17 cellular contexts compared by ENCODE assay signal in genomic region chr4:102543529-102543928, GRCh38.
"Had no signal": no experiment of that assay in that cellular context is flagged by ENCODE, and none has a peak within 500 bp of the region (broad histone marks: within the 10 kb centered on the region; RNA-seq: fewer than 3 reads in every experiment).

No MANE protein-coding gene starts in this region.

- H3K27me3 ChIP-seq: esophagus muscularis mucosa, right atrium auricular region, transverse colon had no signal

- H3K27ac ChIP-seq: esophagus muscularis mucosa, right atrium auricular region, transverse colon had no signal

- H3K36me3 ChIP-seq: right atrium auricular region, transverse colon had no signal

- DNase-seq: activated CD4-positive, CD25-positive, alpha-beta regulatory T cell; activated CD8-positive, alpha-beta memory T cell treated with anti-CD3 and anti-CD28 coated beads, Interleukin-2, amount 50 U/mL, for 48 hours; activated CD8-positive, alpha-beta T cell treated with anti-CD3 and anti-CD28 coated beads, Interleukin-2, amount 10 ng/mL, durations not matched to agents 7 days and 5 days; activated naive CD8-positive, alpha-beta T cell treated with anti-CD3 and anti-CD28 coated beads, Interleukin-2, amount 10 ng/mL, durations not matched to agents 7 days and 5 days; aorta; hypothalamus; left ventricle myocardium superior; mesendoderm; nephron progenitor cell; occipital lobe; stimulated activated CD4-positive, alpha-beta T cell treated with anti-CD3 and anti-CD28 coated beads, Interleukin-15, amount 100 ng/mL, for 24 hours; stimulated activated CD4-positive, alpha-beta T cell treated with anti-CD3 and anti-CD28 coated beads, Interleukin-4, amount 100 ng/mL, for 1 hour; stimulated activated naive CD4-positive, alpha-beta T cell treated with Interleukin-2 at 50 U/mL for 16 hours; T-helper 2 cell; transverse colon had no signal

- H3K4me1 ChIP-seq: esophagus muscularis mucosa, right atrium auricular region, transverse colon had no signal

- H3K9me3 ChIP-seq: esophagus muscularis mucosa, right atrium auricular region, transverse colon had no signal

- H3K4me3 ChIP-seq: esophagus muscularis mucosa, right atrium auricular region, transverse colon had no signal
